7 cellular contexts compared by ENCODE assay signal in genomic region chr5:78677777-78678668, GRCh38. TPM values are rescaled to one million over a fixed set of nuclear protein-coding genes. Genes with fewer than 3 reads are reported as not detected.
DNase-seq lines count a peak whose midpoint lies in the region; ATAC-seq and TF ChIP-seq lines count a peak whose summit lies in the region.

No MANE protein-coding gene starts in this region.

- peak; percentile 93 for ATAC-seq in left ventricle myocardium superior
- no peak for ATAC-seq in activated CD8-positive, alpha-beta T cell treated with anti-CD3 and anti-CD28 coated beads, Interleukin-2, amount 10 ng/mL, durations not matched to agents 7 days and 5 days

- DNase-seq in H4 (ENCODE audit: low spot score) (peak; percentile 88), SK-N-DZ (ENCODE audit: low spot score) (peak; percentile 71), left ventricle myocardium superior (peak; percentile 69), type B pancreatic cell (ENCODE audit: extremely low spot score, unreplicated experiment) (no peak), KG1 (lab: John Stamatoyannopoulos, UW) (no peak), ecto neural progenitor cell (ENCODE audit: low spot score) (no peak)
- no peak for DNase-seq in activated CD8-positive, alpha-beta T cell treated with anti-CD3 and anti-CD28 coated beads, Interleukin-2, amount 10 ng/mL, durations not matched to agents 7 days and 5 days

- no peaks in the 10 kb centered on the region for H3K27me3 Mint-ChIP-seq in type B pancreatic cell
- H3K27me3 Mint-ChIP-seq in activated CD8-positive, alpha-beta T cell treated with anti-CD3 and anti-CD28 coated beads, Interleukin-2, amount 10 ng/mL, durations not matched to agents 7 days and 5 days (ENCODE audit: low read depth) = peaks cover 10% of the 10 kb centered on the region

- TF ChIP-seq CTCF in type B pancreatic cell (conservative IDR thresholded peaks at IDR 0.05) = no peak

- POLR2A ChIA-PET in activated CD8-positive, alpha-beta T cell treated with anti-CD3 and anti-CD28 coated beads, Interleukin-2, amount 10 ng/mL, durations not matched to agents 7 days and 5 days (lab: Charles Lee) = no interaction called here

- no peaks in the 10 kb centered on the region for H3K4me1 Mint-ChIP-seq in type B pancreatic cell (ENCODE audit: unreplicated experiment)
- H3K4me1 Mint-ChIP-seq in activated CD8-positive, alpha-beta T cell treated with anti-CD3 and anti-CD28 coated beads, Interleukin-2, amount 10 ng/mL, durations not matched to agents 7 days and 5 days (ENCODE audit: low read depth) = no peaks in the 10 kb centered on the region

- H3K27ac Mint-ChIP-seq in type B pancreatic cell = peak overlapping the region; percentile 58
- H3K27ac Mint-ChIP-seq in activated CD8-positive, alpha-beta T cell treated with anti-CD3 and anti-CD28 coated beads, Interleukin-2, amount 10 ng/mL, durations not matched to agents 7 days and 5 days = no peak overlapping the region

- intact Hi-C loops in left ventricle myocardium superior (cut with micrococcal nuclease) = no loop called here

- no peaks in the 10 kb centered on the region for H3K36me3 Mint-ChIP-seq in type B pancreatic cell
- no peaks in the 10 kb centered on the region for H3K36me3 Mint-ChIP-seq in activated CD8-positive, alpha-beta T cell treated with anti-CD3 and anti-CD28 coated beads, Interleukin-2, amount 10 ng/mL, durations not matched to agents 7 days and 5 days (ENCODE audit: low read depth)

- peaks cover 3% of the 10 kb centered on the region for H3K9me3 Mint-ChIP-seq in type B pancreatic cell
- H3K9me3 Mint-ChIP-seq in activated CD8-positive, alpha-beta T cell treated with anti-CD3 and anti-CD28 coated beads, Interleukin-2, amount 10 ng/mL, durations not matched to agents 7 days and 5 days (ENCODE audit: insufficient read depth) = no peaks in the 10 kb centered on the region

- peak overlapping the region; percentile 36 for H3K4me3 Mint-ChIP-seq in type B pancreatic cell
- no peak overlapping the region for H3K4me3 Mint-ChIP-seq in activated CD8-positive, alpha-beta T cell treated with anti-CD3 and anti-CD28 coated beads, Interleukin-2, amount 10 ng/mL, durations not matched to agents 7 days and 5 days

- CTCF ChIA-PET in activated CD8-positive, alpha-beta T cell treated with anti-CD3 and anti-CD28 coated beads, Interleukin-2, amount 10 ng/mL, durations not matched to agents 7 days and 5 days (lab: Charles Lee) = no interaction called here

RNA-seq across cellular contexts. Expression of gene LHFPL2, which starts 29.5 kb away (rescaled TPM):
- 22.2 and 24.6 TPM in 2 replicates for total RNA-seq in H4 (2014; rRNA removed; shearing (Covaris generic))
- 9.7 and 11.0 TPM in 2 replicates for polyA plus RNA-seq in SK-N-DZ (2014; cell fraction: cytosol; rRNA removed)
- 9.2 and 9.8 TPM in 2 replicates for polyA plus RNA-seq in SK-N-DZ (2014; cell fraction: nucleus; rRNA removed)
- total RNA-seq in left ventricle myocardium superior (5.4 TPM), type B pancreatic cell (ENCODE audit: low replicate concordance) (17.9 and 35.3 TPM in 2 replicates)
- under 1 TPM in 1 of 2 experiments, not detected in 1; 0.34 TPM for total RNA-seq in activated CD8-positive, alpha-beta T cell treated with anti-CD3 and anti-CD28 coated beads, Interleukin-2, amount 10 ng/mL, durations not matched to agents 7 days and 5 days

Comparison
In these comparisons a context has a peak if more than half of its experiments do, and no peak if none do; other contexts are left out.
1. DNase-seq: peak in H4 (single experiment), SK-N-DZ (single experiment) and left ventricle myocardium superior (single experiment); none in type B pancreatic cell (single experiment), activated CD8-positive, alpha-beta T cell treated with anti-CD3 and anti-CD28 coated beads, Interleukin-2, amount 10 ng/mL, durations not matched to agents 7 days and 5 days (single experiment), KG1 (single experiment) and ecto neural progenitor cell (single experiment).